Comparison of ENCODE assay signal across 17 cellular contexts in the genomic region with DNA sequence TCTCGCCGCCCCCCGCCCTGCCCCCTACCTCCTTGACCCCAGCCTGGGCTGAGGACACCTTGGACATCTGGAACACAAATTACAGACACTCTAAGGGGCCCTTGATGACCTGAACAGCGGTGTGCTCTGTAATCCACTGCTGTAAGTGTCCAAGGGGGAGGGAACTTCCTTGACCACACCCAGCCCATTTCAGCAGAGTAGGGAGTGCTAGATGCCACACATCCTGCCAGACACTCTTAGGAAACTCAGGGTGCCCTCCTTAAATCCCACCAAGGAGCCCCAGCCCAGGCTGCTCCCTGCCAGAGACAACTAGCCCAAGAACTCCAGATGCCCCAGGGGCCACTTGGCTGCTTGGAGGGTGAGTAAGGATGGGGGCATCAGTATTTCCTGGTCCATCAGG.
"Had no signal": no experiment of that assay in that cellular context is flagged by ENCODE, and none has a peak within 500 bp of the region (broad histone marks: within the 10 kb centered on the region; RNA-seq: fewer than 3 reads in every experiment).

No MANE protein-coding gene starts in this region.

- H3K27ac ChIP-seq: body of pancreas, tibial nerve had no signal

- H3K9me3 Mint-ChIP-seq: activated naive CD4-positive, alpha-beta T cell treated with anti-CD3 and anti-CD28 coated beads, Interleukin-2, amount 50 U/mL, for 72 hours; activated T-cell treated with anti-CD3 and anti-CD28 coated beads, Interleukin-2, amount 50 U/mL, for 4 hours; stimulated activated naive B cell treated with anti-CD40 and anti-IgM and Interleukin-4, amounts not matched to agents 10 μg/mL and 1 μg/mL and 100 μg/mL, for 72 hours had no signal

- H3K36me3 ChIP-seq: tibial nerve had no signal

- ATAC-seq: activated naive CD4-positive, alpha-beta T cell treated with anti-CD3 and anti-CD28 coated beads, Interleukin-2, amount 50 U/mL, for 72 hours; body of pancreas; left ventricle myocardium superior; stimulated activated naive B cell treated with anti-CD40 and anti-IgM and Interleukin-4, amounts not matched to agents 10 μg/mL and 1 μg/mL and 100 μg/mL, for 72 hours had no signal

- DNase-seq: activated CD4-positive, alpha-beta T cell treated with anti-CD3 and anti-CD28 coated beads, Interleukin-2, amount 50 U/mL, for 1 hour; activated CD4-positive, CD25-positive, alpha-beta regulatory T cell; activated effector memory CD4-positive, alpha-beta T cell treated with Interleukin-2 at 50 U/mL for 16 hours; activated T-cell treated with anti-CD3 and anti-CD28 coated beads, Interleukin-2, amount 50 U/mL, for 4 hours; body of pancreas; central memory CD4-positive, alpha-beta T cell; cortex of kidney; effector CD4-positive, alpha-beta T cell; foreskin fibroblast; glutamatergic neuron; left ventricle myocardium superior; mesenchymal stem cell; retina; stimulated activated CD4-positive, alpha-beta T cell treated with anti-CD3 and anti-CD28 coated beads, Interleukin-2, amount 100 ng/mL, for 48 hours; stimulated activated naive B cell treated with anti-CD40 and anti-IgM and Interleukin-4, amounts not matched to agents 10 μg/mL and 1 μg/mL and 100 μg/mL, for 72 hours had no signal

- H3K36me3 Mint-ChIP-seq: stimulated activated naive B cell treated with anti-CD40 and anti-IgM and Interleukin-4, amounts not matched to agents 10 μg/mL and 1 μg/mL and 100 μg/mL, for 72 hours had no signal

- H3K27ac Mint-ChIP-seq: activated naive CD4-positive, alpha-beta T cell treated with anti-CD3 and anti-CD28 coated beads, Interleukin-2, amount 50 U/mL, for 72 hours had no signal

- H3K9me3 ChIP-seq: body of pancreas, tibial nerve had no signal

- H3K4me3 ChIP-seq: body of pancreas had no signal
